1 cellular context compared by ENCODE assay signal in the genomic region with DNA sequence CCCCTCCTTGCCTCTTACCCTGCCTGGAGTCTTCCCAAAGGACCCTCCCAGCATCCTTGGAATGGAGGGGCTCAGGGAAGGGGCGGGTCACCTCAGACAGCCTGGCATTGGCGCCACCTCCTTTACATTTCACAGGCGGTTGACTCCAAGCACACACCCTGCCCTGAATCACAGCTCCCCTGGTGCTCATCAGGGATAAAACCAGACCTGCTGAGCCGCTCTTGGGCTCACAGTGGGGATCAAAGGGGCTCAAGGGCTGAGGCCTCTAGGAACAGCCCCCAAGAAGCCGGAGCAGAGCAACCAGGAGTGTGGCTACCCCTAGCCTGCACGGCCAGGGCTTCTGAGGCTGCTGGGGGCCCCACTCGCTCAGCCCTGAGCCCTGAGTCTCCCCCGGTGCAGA.
TF ChIP-seq lines count a peak whose summit lies in the region.

No MANE protein-coding gene starts in this region.

TF ChIP-seq in GM23338, 12 proteins besides CTCF, POLR2A, EP300 and RAD21 (continued from another document):
- TF ChIP-seq, protein P1, sequence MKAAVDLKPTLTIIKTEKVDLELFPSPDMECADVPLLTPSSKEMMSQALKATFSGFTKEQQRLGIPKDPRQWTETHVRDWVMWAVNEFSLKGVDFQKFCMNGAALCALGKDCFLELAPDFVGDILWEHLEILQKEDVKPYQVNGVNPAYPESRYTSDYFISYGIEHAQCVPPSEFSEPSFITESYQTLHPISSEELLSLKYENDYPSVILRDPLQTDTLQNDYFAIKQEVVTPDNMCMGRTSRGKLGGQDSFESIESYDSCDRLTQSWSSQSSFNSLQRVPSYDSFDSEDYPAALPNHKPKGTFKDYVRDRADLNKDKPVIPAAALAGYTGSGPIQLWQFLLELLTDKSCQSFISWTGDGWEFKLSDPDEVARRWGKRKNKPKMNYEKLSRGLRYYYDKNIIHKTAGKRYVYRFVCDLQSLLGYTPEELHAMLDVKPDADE (IDR thresholded peaks at IDR 0.05), result no peak
- TF ChIP-seq NANOG (IDR thresholded peaks at IDR 0.05; ENCODE audit: borderline replicate concordance) (no peak), EZH2phosphoT487 (IDR thresholded peaks at IDR 0.05; ENCODE audit: unreplicated experiment) (no peak), STAT1 (IDR thresholded peaks at IDR 0.05; ENCODE audit: unreplicated experiment) (no peak), ZNF331 (CRISPR knock-in tag; IDR thresholded peaks at IDR 0.05; ENCODE audit: low read depth) (peak; percentile 40; the same call in 1 of the 2 replicates), JUNB (IDR thresholded peaks at IDR 0.05; ENCODE audit: unreplicated experiment) (no peak)
